ENCODE assay signal across 8 cellular contexts in the genomic region with DNA sequence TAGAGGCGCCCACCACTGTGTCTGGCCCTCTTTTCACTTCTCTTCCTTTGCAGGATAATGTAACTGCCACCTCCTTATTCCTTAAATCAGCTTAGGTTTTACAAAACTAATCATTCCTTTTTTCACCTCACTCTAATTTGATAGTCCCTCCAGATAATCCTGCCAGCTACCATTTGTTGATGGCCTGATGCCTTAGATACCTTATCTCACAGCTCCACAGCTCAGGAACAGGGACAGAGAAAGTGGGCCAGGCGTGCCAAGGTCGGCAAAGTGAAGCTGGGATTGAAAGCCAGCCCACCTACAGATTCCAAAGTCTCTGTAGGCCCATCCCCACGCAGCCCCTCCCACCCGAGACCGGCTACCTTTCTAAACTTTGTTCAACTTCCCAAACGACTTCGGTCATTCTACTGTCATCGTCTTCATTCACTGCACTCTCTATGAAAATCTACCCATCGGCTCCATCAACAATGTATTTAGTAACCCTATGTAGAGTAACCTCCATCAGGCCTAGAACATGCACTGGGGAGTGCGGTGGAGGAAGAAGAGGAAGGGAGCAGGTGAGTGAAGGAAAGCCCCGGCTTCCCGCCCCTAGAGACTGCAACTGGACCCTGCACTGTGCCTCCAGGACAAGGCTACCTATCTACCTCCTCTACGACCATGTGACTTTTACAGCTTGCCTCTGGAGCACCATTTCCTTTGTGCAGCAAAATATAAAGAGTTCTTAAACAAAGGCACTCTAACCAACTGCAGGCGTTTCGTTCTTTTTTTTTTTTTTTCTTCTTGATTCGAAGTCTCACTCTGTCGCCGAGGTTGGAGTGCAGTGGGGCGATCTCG. TPM values are rescaled to one million over a fixed set of nuclear protein-coding genes. Genes with fewer than 3 reads are reported as not detected.
DNase-seq lines count a peak whose midpoint lies in the region; ATAC-seq and TF ChIP-seq lines count a peak whose summit lies in the region.

No MANE protein-coding gene starts in this region.

- TF ChIP-seq POLR2A in erythroblast (IDR thresholded peaks at IDR 0.05; ENCODE audit: low read length): no peak

- H3F3A ChIP-seq in PC-9 (ENCODE audit: insufficient read depth, low read depth): peaks cover 11% of the 10 kb centered on the region

- POLR2A ChIA-PET in PC-9 (lab: Charles Lee; ENCODE audit: unreplicated experiment): interaction anchor here (0.5 kb wide), 1 partner anchor 16 kb away, joined by 3 read pairs; no protein-coding TSS in a partner anchor

- no peaks in the 10 kb centered on the region for H3K79me2 ChIP-seq in PC-9 (ENCODE audit: low read depth)

- H3K27ac Mint-ChIP-seq in osteocyte (ENCODE audit: unreplicated experiment): peak overlapping the region; percentile 96

- H3K27me3 Mint-ChIP-seq in osteocyte (ENCODE audit: unreplicated experiment): no peaks in the 10 kb centered on the region

- peak overlapping the region; percentile 79 for H3K4me2 ChIP-seq in PC-9

- H3K4me3 Mint-ChIP-seq in osteocyte (ENCODE audit: unreplicated experiment): peak overlapping the region; percentile 95

- CTCF ChIA-PET in PC-9 (lab: Charles Lee): interaction anchor here (0.7 kb wide), 2 partner anchors 12 to 46 kb away, joined by 4 to 7 read pairs; no protein-coding TSS in a partner anchor

- peaks cover 10% of the 10 kb centered on the region for H3K36me3 Mint-ChIP-seq in osteocyte (ENCODE audit: unreplicated experiment)

- DNase-seq in NCI-H82 (lab: John Stamatoyannopoulos, UW) (peak; percentile 34), NCI-H82 treated with DMSO at 0.1 percent for 48 hours (lab: John Stamatoyannopoulos, UW; ENCODE audit: unreplicated experiment) (no peak), PC-9 (no peak), erythroblast (lab: John Stamatoyannopoulos, UW) (peak; percentile 43 to 68), osteocyte (ENCODE audit: extremely low spot score, unreplicated experiment) (no peak), NCI-H1694 treated with DMSO at 0.1 percent for 48 hours (lab: John Stamatoyannopoulos, UW) (no peak), C1 segment of cervical spinal cord (lab: John Stamatoyannopoulos, UW) (no peak)

- peaks cover 25% of the 10 kb centered on the region for H3K4me1 Mint-ChIP-seq in osteocyte (ENCODE audit: unreplicated experiment)

- H3K9me2 ChIP-seq in PC-9 (ENCODE audit: insufficient read depth): no peaks in the 10 kb centered on the region

- H3K9me3 Mint-ChIP-seq in osteocyte (ENCODE audit: unreplicated experiment): no peaks in the 10 kb centered on the region

- H3K36me3 ChIP-seq in PC-9 (ENCODE audit: low read depth): no peaks in the 10 kb centered on the region

- intact Hi-C loops in PC-9 (cut with micrococcal nuclease; ENCODE audit: unreplicated experiment): loop anchor here (1.0 to 10.0 kb wide), 5 partner anchors 103 to 273 kb away; partner anchors contain the start of genes EGF, GAR1 and SEC24B

- H4K20me1 ChIP-seq in PC-9 (ENCODE audit: insufficient read depth): no peaks in the 10 kb centered on the region

- H3K27ac ChIP-seq in PC-9: peak overlapping the region; percentile 44; the same call in 1 of the 2 replicates

- no peaks in the 10 kb centered on the region for H3K27me3 ChIP-seq in PC-9 (ENCODE audit: insufficient read depth, low read depth)

- peak overlapping the region; percentile 63 for H3K4me3 ChIP-seq in PC-9

- no peak for TF ChIP-seq CTCF in PC-9 (conservative IDR thresholded peaks at IDR 0.05)
- TF ChIP-seq CTCF in osteocyte (IDR thresholded peaks at IDR 0.05): no peak

- no peak for ATAC-seq in GM21528 (IDR thresholded peaks at IDR 0.05; ENCODE audit: low FRiP score, unreplicated experiment)

- peak overlapping the region; percentile 78 for H2AFZ ChIP-seq in PC-9

- H3K9me3 ChIP-seq in PC-9 (ENCODE audit: insufficient read depth, low read depth): no peaks in the 10 kb centered on the region

- no TSS peak for BruUV-seq in PC-9 (replicated peaks; lab: Mats Ljungman, UMichigan)

- peaks cover 9% of the 10 kb centered on the region; the same call in 1 of the 2 replicates for H3K4me1 ChIP-seq in PC-9 (replicated peaks; ENCODE audit: insufficient read depth)

RNA-seq across cellular contexts. Expression of gene CASP6, which starts 1.5 kb away (rescaled TPM):
- total RNA-seq in PC-9 (2021): 22.3 and 22.4 TPM in 2 replicates
- 19.8 and 23.3 TPM in 2 replicates for total RNA-seq in osteocyte

RNA-seq across cellular contexts. Expression of gene PLA2G12A, which starts 28.1 kb away (rescaled TPM):
- total RNA-seq in PC-9 (2021) (30.8 and 36.3 TPM in 2 replicates), osteocyte (38.6 and 43.8 TPM in 2 replicates)

Comparison
In these comparisons a context has a peak if more than half of its experiments do, and no peak if none do; other contexts are left out.
1. DNase-seq: peak in NCI-H82 (single experiment) and erythroblast (2 of 2); none in NCI-H82 treated with DMSO at 0.1 percent for 48 hours (single experiment), PC-9 (0 of 2), osteocyte (single experiment), NCI-H1694 treated with DMSO at 0.1 percent for 48 hours (single experiment) and C1 segment of cervical spinal cord (0 of 14).